In genomic region chr9:112665347-112665746, GRCh38 we compare ENCODE assay signal across 1 cellular context.
TF ChIP-seq lines count a peak whose summit lies in the region.

No MANE protein-coding gene starts in this region.

TF ChIP-seq in HepG2, 621 proteins besides CTCF, POLR2A, EP300 and RAD21 (continued from another document):
- TF ChIP-seq MAFG (CRISPR knock-in tag; IDR thresholded peaks at IDR 0.05) = no peak
- no peak for TF ChIP-seq SMAD1 (CRISPR knock-in tag; IDR thresholded peaks at IDR 0.05; ENCODE audit: borderline replicate concordance, low read depth)
- no peak for TF ChIP-seq HDAC6 (IDR thresholded peaks at IDR 0.05; ENCODE audit: low read depth, low read length)
- peak; percentile 74 for TF ChIP-seq STAG1 (CRISPR knock-in tag; IDR thresholded peaks at IDR 0.05)
- no peak for TF ChIP-seq MAF1 (CRISPR knock-in tag; IDR thresholded peaks at IDR 0.05; ENCODE audit: borderline replicate concordance)
- no peak for TF ChIP-seq ZNF3 (CRISPR knock-in tag; IDR thresholded peaks at IDR 0.05)
- TF ChIP-seq ZNF75D (CRISPR knock-in tag; IDR thresholded peaks at IDR 0.05; ENCODE audit: borderline replicate concordance) = no peak
- no peak for TF ChIP-seq ZBTB21 (CRISPR knock-in tag; IDR thresholded peaks at IDR 0.05)
